In genomic region chr18:48580782-48581181, GRCh38 we compare ENCODE assay signal across 18 cellular contexts. TPM values are rescaled to one million over a fixed set of nuclear protein-coding genes. Genes with fewer than 3 reads are reported as not detected.
A peak's percentile ranks its signal among the peaks of the same experiment; 100 is the strongest.
DNase-seq lines count a peak whose midpoint lies in the region; TF ChIP-seq lines count a peak whose summit lies in the region.
"Had no signal": no experiment of that assay in that cellular context is flagged by ENCODE, and none has a peak within 500 bp of the region (broad histone marks: within the 10 kb centered on the region; RNA-seq: fewer than 3 reads in every experiment).

No MANE protein-coding gene starts in this region.

- H3K4me1 ChIP-seq in HEK293 (ENCODE audit: control insufficient read depth, insufficient read depth, low read length), result 0 out of 2 replicates have a peak, but pooled peaks cover 3% of the 10 kb centered on the region

- CTCF ChIA-PET in HEK293 (lab: Yijun Ruan, JAX), result interaction anchor here (0.6 to 1.1 kb wide), 2 partner anchors 66 to 105 kb away, joined by 4 read pairs; no protein-coding TSS in a partner anchor

- POLR2A ChIA-PET in HEK293 (lab: Yijun Ruan, JAX), result no interaction called here

- TF ChIP-seq CTCF in AG09319 (IDR thresholded peaks at IDR 0.05; ENCODE audit: low read depth, low read length) (no peak), HEK293 (tag by site-specific recombination; IDR thresholded peaks at IDR 0.05) (no peak), fibroblast of the aortic adventitia (IDR thresholded peaks at IDR 0.05; ENCODE audit: insufficient read depth, low read length) (no peak)

- no peaks in the 10 kb centered on the region for H3K36me3 ChIP-seq in HEK293 (ENCODE audit: control insufficient read depth in 2 of 2, insufficient read depth in 1 of 2, low read length in 2 of 2)

- no peak overlapping the region for H3K4me3 ChIP-seq in HEK293 (ENCODE audit: low read depth, low read length)
- H3K4me3 ChIP-seq in fibroblast of the aortic adventitia (ENCODE audit: low read depth, low read length), result no peak overlapping the region
- H3K4me3 ChIP-seq: heart left ventricle, SJSA1 had no signal

- DNase-seq in AG09319 (ENCODE audit: extremely low read depth, low read depth) (peak; percentile 12), fibroblast of the aortic adventitia (ENCODE audit: low read depth) (peak; percentile 23), mucosa of gallbladder (ENCODE audit: low spot score) (peak; percentile 22), activated T-cell treated with anti-CD3 and anti-CD28 coated beads for 4 hours (no peak), NOMO-1 treated with dmso at 0.1 percent for 144 hours (lab: John Stamatoyannopoulos, UW; ENCODE audit: unreplicated experiment) (no peak), HK-2 (ENCODE audit: unreplicated experiment) (no peak)
- no peak for DNase-seq in activated CD4-positive, alpha-beta T cell treated with anti-CD3 and anti-CD28 coated beads, Interleukin-2, amount 50 U/mL, for 48 hours
- DNase-seq: ACHN; activated CD8-positive, alpha-beta memory T cell treated with anti-CD3 and anti-CD28 coated beads for 24 hours; COR-L47; EL; midbrain; NCI-H1417 treated with DMSO at 0.1 percent for 48 hours; NCI-H2171; NCI-H774 had no signal

- H3K9me3 ChIP-seq in HEK293 (ENCODE audit: control insufficient read depth, insufficient read depth, low read depth, low read length), result no peaks in the 10 kb centered on the region
- H3K9me3 ChIP-seq: SJSA1 had no signal

- no peak overlapping the region for H3K27ac ChIP-seq in HEK293 (ENCODE audit: extremely low read depth, low read depth, low read length)
- H3K27ac ChIP-seq: heart left ventricle, SJSA1 had no signal

TF ChIP-seq in HEK293, 187 proteins besides CTCF, POLR2A, EP300 and RAD21:
- TF ChIP-seq ZBTB26 (tag by site-specific recombination; optimal IDR thresholded peaks at IDR 0.05) (no peak), TRIM28 (IDR thresholded peaks at IDR 0.05; ENCODE audit: borderline replicate concordance, low read length) (no peak), ZNF521 (tag by site-specific recombination; IDR thresholded peaks at IDR 0.05) (no peak), ZBTB7A (tag by site-specific recombination; IDR thresholded peaks at IDR 0.05; ENCODE audit: low read depth) (no peak), ZBTB44 (tag by site-specific recombination; IDR thresholded peaks at IDR 0.05) (peak; percentile 42; the same call in 1 of the 2 replicates), ZNF19 (tag by site-specific recombination; IDR thresholded peaks at IDR 0.05; ENCODE audit: low read depth) (no peak), GLI2 (tag by site-specific recombination; IDR thresholded peaks at IDR 0.05; ENCODE audit: borderline replicate concordance, low read depth) (no peak)

RNA-seq across cellular contexts. Expression of gene CTIF, which starts 42.0 kb away (rescaled TPM):
- total RNA-seq in fibroblast of the aortic adventitia (ENCODE audit: low replicate concordance) (29.0 and 30.7 TPM in 2 replicates), mucosa of gallbladder (101 TPM)

Comparison
In these comparisons a context has a peak if more than half of its experiments do, and no peak if none do; other contexts are left out.
1. DNase-seq: peak in AG09319 (single experiment), fibroblast of the aortic adventitia (single experiment) and mucosa of gallbladder (single experiment); none in activated T-cell treated with anti-CD3 and anti-CD28 coated beads for 4 hours (single experiment), NOMO-1 treated with dmso at 0.1 percent for 144 hours (single experiment), HK-2 (single experiment) and activated CD4-positive, alpha-beta T cell treated with anti-CD3 and anti-CD28 coated beads, Interleukin-2, amount 50 U/mL, for 48 hours (0 of 2).